24 cellular contexts compared by ENCODE assay signal in the genomic region with DNA sequence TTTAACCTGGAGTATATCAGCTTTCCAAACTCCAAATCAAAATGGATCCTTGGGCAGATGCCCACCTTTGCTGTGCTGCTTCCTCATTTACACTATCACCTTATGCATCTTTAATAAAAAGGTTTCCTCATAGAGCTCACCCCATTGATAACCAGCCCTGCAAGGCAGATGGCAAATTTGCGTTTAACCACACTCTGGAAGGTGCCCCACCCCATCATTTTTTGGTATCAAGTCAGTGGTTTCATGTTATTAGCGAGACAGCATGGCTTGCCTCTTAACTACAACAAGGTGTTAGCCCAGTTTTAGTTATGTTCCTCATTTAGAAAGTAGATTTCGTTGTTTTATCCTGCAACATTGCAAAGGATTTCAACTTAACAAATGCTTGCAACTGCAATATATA.
"Had no signal": no experiment of that assay in that cellular context is flagged by ENCODE, and none has a peak within 500 bp of the region (broad histone marks: within the 10 kb centered on the region; RNA-seq: fewer than 3 reads in every experiment).

No MANE protein-coding gene starts in this region.

- ATAC-seq: activated T-helper 17 cell treated with anti-CD3 and anti-CD28 coated beads, Interleukin-2, amount 50 U/mL, for 72 hours; T-cell had no signal

- H3K27me3 Mint-ChIP-seq: activated CD4-positive, alpha-beta memory T cell treated with anti-CD3 and anti-CD28 coated beads, Interleukin-2, amount 10 ng/mL, durations not matched to agents 7 days and 5 days; activated naive CD8-positive, alpha-beta T cell; activated T-helper 17 cell treated with anti-CD3 and anti-CD28 coated beads, Interleukin-2, amount 50 U/mL, for 72 hours; central memory CD8-positive, alpha-beta T cell; T-cell had no signal

- H3K36me3 Mint-ChIP-seq: activated naive CD8-positive, alpha-beta T cell; brain; T-cell had no signal

- H3K9me3 Mint-ChIP-seq: activated CD4-positive, alpha-beta memory T cell treated with anti-CD3 and anti-CD28 coated beads, Interleukin-2, amount 10 ng/mL, durations not matched to agents 7 days and 5 days; activated naive CD4-positive, alpha-beta T cell treated with anti-CD3 and anti-CD28 coated beads for 36 hours; activated T-helper 17 cell treated with anti-CD3 and anti-CD28 coated beads, Interleukin-2, amount 50 U/mL, for 72 hours had no signal

- H3K27ac Mint-ChIP-seq: activated CD4-positive, alpha-beta memory T cell treated with anti-CD3 and anti-CD28 coated beads, Interleukin-2, amount 10 ng/mL, durations not matched to agents 7 days and 5 days; activated naive CD4-positive, alpha-beta T cell treated with anti-CD3 and anti-CD28 coated beads for 36 hours; activated naive CD8-positive, alpha-beta T cell; activated T-helper 17 cell treated with anti-CD3 and anti-CD28 coated beads, Interleukin-2, amount 50 U/mL, for 72 hours; brain; T-cell had no signal

- DNase-seq: activated CD4-positive, alpha-beta memory T cell treated with anti-CD3 and anti-CD28 coated beads, Interleukin-2, amount 10 ng/mL, durations not matched to agents 7 days and 5 days; activated CD4-positive, alpha-beta T cell treated with anti-CD3 and anti-CD28 coated beads, Interleukin-2, amount 50 U/mL, for 1 hour; activated CD4-positive, CD25-positive, alpha-beta regulatory T cell; activated gamma-delta T cell; activated naive CD4-positive, alpha-beta T cell treated with anti-CD3 and anti-CD28 coated beads for 36 hours; activated T-cell treated with anti-CD3 and anti-CD28 coated beads for 4 hours; activated T-cell treated with anti-CD3 and anti-CD28 coated beads, Interleukin-2, amount 50 U/mL, for 48 hours; amygdala; Karpas-422; MM.1S; NCI-H1105 treated with DMSO at 0.1 percent for 48 hours; NCI-H1436 treated with DMSO at 0.1 percent for 48 hours; NCI-H187 treated with DMSO at 0.1 percent for 48 hours; NCI-H2081 treated with DMSO at 0.1 percent for 48 hours; NCI-H524; PC-3; SHP77 treated with DMSO at 0.1 percent for 48 hours; T-cell; T-helper 2 cell; T1000 had no signal

- H3K4me3 Mint-ChIP-seq: activated CD4-positive, alpha-beta memory T cell treated with anti-CD3 and anti-CD28 coated beads, Interleukin-2, amount 10 ng/mL, durations not matched to agents 7 days and 5 days; activated naive CD4-positive, alpha-beta T cell treated with anti-CD3 and anti-CD28 coated beads for 36 hours; activated naive CD8-positive, alpha-beta T cell; activated T-helper 17 cell treated with anti-CD3 and anti-CD28 coated beads, Interleukin-2, amount 50 U/mL, for 72 hours; brain; central memory CD8-positive, alpha-beta T cell; T-cell had no signal

- H3K4me1 Mint-ChIP-seq: activated CD4-positive, alpha-beta memory T cell treated with anti-CD3 and anti-CD28 coated beads, Interleukin-2, amount 10 ng/mL, durations not matched to agents 7 days and 5 days; activated T-helper 17 cell treated with anti-CD3 and anti-CD28 coated beads, Interleukin-2, amount 50 U/mL, for 72 hours; central memory CD8-positive, alpha-beta T cell; T-cell had no signal
